10 cellular contexts compared by ENCODE assay signal in genomic region chr7:128915271-128915819, GRCh38. TPM values are rescaled to one million over a fixed set of nuclear protein-coding genes. Genes with fewer than 3 reads are reported as not detected.
A peak's percentile ranks its signal among the peaks of the same experiment; 100 is the strongest.
DNase-seq lines count a peak whose midpoint lies in the region; ATAC-seq and TF ChIP-seq lines count a peak whose summit lies in the region.
"Had no signal": no experiment of that assay in that cellular context is flagged by ENCODE, and none has a peak within 500 bp of the region (broad histone marks: within the 10 kb centered on the region; RNA-seq: fewer than 3 reads in every experiment).

No MANE protein-coding gene starts in this region.

- peak overlapping the region; percentile 17; the same call in 1 of the 2 replicates for H3K4me3 ChIP-seq in GM12864 (ENCODE audit: low read depth, low read length)

- no peaks in the 10 kb centered on the region for H3K9me3 Mint-ChIP-seq in endothelial cell (ENCODE audit: unreplicated experiment)
- no peaks in the 10 kb centered on the region for H3K9me3 Mint-ChIP-seq in progenitor cell of endocrine pancreas (ENCODE audit: low read depth)

- H3K36me3 Mint-ChIP-seq in endothelial cell (ENCODE audit: low read depth, unreplicated experiment) (peaks cover 3% of the 10 kb centered on the region), progenitor cell of endocrine pancreas (ENCODE audit: insufficient read depth) (no peaks in the 10 kb centered on the region)

- peaks cover 16% of the 10 kb centered on the region for H3K4me1 Mint-ChIP-seq in endothelial cell (ENCODE audit: unreplicated experiment)
- H3K4me1 Mint-ChIP-seq in progenitor cell of endocrine pancreas (ENCODE audit: low read depth) = peaks cover 4% of the 10 kb centered on the region

- peaks cover 24% of the 10 kb centered on the region for H3K27me3 Mint-ChIP-seq in endothelial cell (ENCODE audit: unreplicated experiment)
- peaks cover 63% of the 10 kb centered on the region for H3K27me3 Mint-ChIP-seq in progenitor cell of endocrine pancreas

- no peak for DNase-seq in GM12864 (ENCODE audit: low read depth)
- DNase-seq in endothelial cell (ENCODE audit: low spot score) = no peak
- DNase-seq in progenitor cell of endocrine pancreas (ENCODE audit: low spot score, unreplicated experiment) = no peak
- DNase-seq in NCI-H345 treated with DMSO at 0.1 percent for 48 hours (lab: John Stamatoyannopoulos, UW; ENCODE audit: unreplicated experiment) = no peak
- DNase-seq in NCI-H2029 treated with DMSO at 0.1 percent for 48 hours (lab: John Stamatoyannopoulos, UW) = no peak
- no peak for DNase-seq in MV-4-11 (lab: John Stamatoyannopoulos, UW)
- no peak for DNase-seq in activated CD4-positive, alpha-beta T cell treated with anti-CD3 and anti-CD28 coated beads for 1 hour
- DNase-seq: activated CD8-positive, alpha-beta memory T cell treated with anti-CD3 and anti-CD28 coated beads, Interleukin-2, amount 50 U/mL, for 48 hours; uterus had no signal

- peak; percentile 16 for ATAC-seq in HG02678 (IDR thresholded peaks at IDR 0.05; ENCODE audit: unreplicated experiment)

- TF ChIP-seq CTCF in GM12864 (IDR thresholded peaks at IDR 0.05; ENCODE audit: low read depth, low read length, missing control alignments) (no peak), endothelial cell (IDR thresholded peaks at IDR 0.05; ENCODE audit: unreplicated experiment) (no peak), progenitor cell of endocrine pancreas (IDR thresholded peaks at IDR 0.05; ENCODE audit: unreplicated experiment) (no peak)

- H3K27ac Mint-ChIP-seq in endothelial cell (ENCODE audit: unreplicated experiment) (no peak overlapping the region), progenitor cell of endocrine pancreas (no peak overlapping the region)

- peak overlapping the region; percentile 75 for H3K4me3 Mint-ChIP-seq in endothelial cell (ENCODE audit: unreplicated experiment)
- H3K4me3 Mint-ChIP-seq in progenitor cell of endocrine pancreas (ENCODE audit: low read depth) = peak overlapping the region; percentile 35

RNA-seq across cellular contexts. Expression of gene KCP, which starts 4.8 kb away (rescaled TPM):
- 4.3 TPM for total RNA-seq in endothelial cell (ENCODE audit: unreplicated experiment)
- 6.8 and 8.5 TPM in 2 replicates for total RNA-seq in progenitor cell of endocrine pancreas

RNA-seq across cellular contexts. Expression of gene IRF5, which starts 22.4 kb away (rescaled TPM):
- total RNA-seq in endothelial cell (ENCODE audit: unreplicated experiment) (3.9 TPM), progenitor cell of endocrine pancreas (0.44 and 0.69 TPM in 2 replicates)

RNA-seq across cellular contexts. Expression of gene ATP6V1F, which starts 52.7 kb away (rescaled TPM):
- total RNA-seq in endothelial cell (ENCODE audit: unreplicated experiment) = 132 TPM
- total RNA-seq in progenitor cell of endocrine pancreas = 119 and 124 TPM in 2 replicates
